Comparison of ENCODE assay signal across 2 cellular contexts in genomic region chr11:3042496-3043314, GRCh38.
TF ChIP-seq lines count a peak whose summit lies in the region.

No MANE protein-coding gene starts in this region.

TF ChIP-seq in endothelial cell of umbilical vein, 7 proteins besides CTCF, POLR2A, EP300 and RAD21 (continued from another document):
- no peak for TF ChIP-seq POLR2AphosphoS5 (IDR thresholded peaks at IDR 0.05; ENCODE audit: insufficient read depth, low read depth, low read length)
- TF ChIP-seq EZH2 (IDR thresholded peaks at IDR 0.05; ENCODE audit: borderline replicate concordance, low read depth, low read length, severe bottlenecking), result no peak
- no peak for TF ChIP-seq JUN (IDR thresholded peaks at IDR 0.05; ENCODE audit: borderline replicate concordance, insufficient read depth, insufficient read length, low read depth)
- no peak for TF ChIP-seq MAX (IDR thresholded peaks at IDR 0.05; ENCODE audit: insufficient read depth, insufficient read length)
- no peak for TF ChIP-seq GATA2 (IDR thresholded peaks at IDR 0.05; ENCODE audit: insufficient read depth, insufficient read length, low read depth, low read length)

TF ChIP-seq in GM12891, 5 proteins besides CTCF, POLR2A, EP300 and RAD21 (continued from another document):
- no peak for TF ChIP-seq PAX5 (IDR thresholded peaks at IDR 0.05; ENCODE audit: insufficient read depth, low read length, severe bottlenecking)
- no peak for TF ChIP-seq POU2F2 (IDR thresholded peaks at IDR 0.05; ENCODE audit: low read depth, low read length)
